ENCODE assay signal across 11 cellular contexts in the genomic region with DNA sequence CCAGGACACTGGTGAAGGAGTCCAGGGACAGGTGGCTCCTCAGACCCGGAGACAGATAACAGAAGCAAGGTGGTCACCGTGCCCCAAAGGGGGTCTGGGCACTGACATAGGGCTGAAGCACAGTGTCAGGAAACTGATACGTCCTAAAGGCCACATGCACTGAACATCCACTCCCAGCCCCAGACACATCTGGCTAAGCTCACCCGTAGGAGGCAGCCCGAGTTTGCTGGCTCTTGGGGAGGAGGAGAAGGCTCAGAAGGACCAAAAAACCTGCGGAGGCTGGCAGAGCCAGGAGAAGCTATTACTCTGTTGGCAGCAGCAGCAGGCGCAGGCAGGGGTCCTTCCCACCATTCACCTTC. TPM values are rescaled to one million over a fixed set of nuclear protein-coding genes. Genes with fewer than 3 reads are reported as not detected.
DNase-seq lines count a peak whose midpoint lies in the region; ATAC-seq and TF ChIP-seq lines count a peak whose summit lies in the region.
"Had no signal": no experiment of that assay in that cellular context is flagged by ENCODE, and none has a peak within 500 bp of the region (broad histone marks: within the 10 kb centered on the region; RNA-seq: fewer than 3 reads in every experiment).

No MANE protein-coding gene starts in this region.

- no peak for ATAC-seq in WTC11
- ATAC-seq in stimulated activated naive CD8-positive, alpha-beta T cell treated with anti-CD3 and anti-CD28 coated beads, Interleukin-15, amount 100 ng/mL, for 72 hours: no peak
- ATAC-seq: mucosa of descending colon had no signal

- H3K27ac ChIP-seq in iPS-20b (ENCODE audit: low read length): no peak overlapping the region
- H3K27ac ChIP-seq: ascending aorta, thyroid gland had no signal

- H3K4me3 Mint-ChIP-seq in activated naive CD4-positive, alpha-beta T cell treated with anti-CD3 and anti-CD28 coated beads, Interleukin-2, amount 50 U/mL, for 24 hours: peak overlapping the region; percentile 74
- H3K4me3 Mint-ChIP-seq in WTC11: peak overlapping the region; percentile 73
- peak overlapping the region; percentile 71 to 76 for H3K4me3 Mint-ChIP-seq in stimulated activated naive CD8-positive, alpha-beta T cell treated with anti-CD3 and anti-CD28 coated beads, Interleukin-15, amount 100 ng/mL, for 72 hours

- H3K4me1 ChIP-seq in iPS-20b (ENCODE audit: insufficient read depth, low read length): peaks cover under 1% of the 10 kb centered on the region; the same call in 1 of the 2 replicates

- peaks cover 4% of the 10 kb centered on the region for H3K27me3 Mint-ChIP-seq in activated naive CD4-positive, alpha-beta T cell treated with anti-CD3 and anti-CD28 coated beads, Interleukin-2, amount 50 U/mL, for 24 hours
- H3K27me3 Mint-ChIP-seq in WTC11 (ENCODE audit: low read depth): peaks cover 37% of the 10 kb centered on the region
- H3K27me3 Mint-ChIP-seq in stimulated activated naive CD8-positive, alpha-beta T cell treated with anti-CD3 and anti-CD28 coated beads, Interleukin-15, amount 100 ng/mL, for 72 hours: peaks cover 61% of the 10 kb centered on the region

- peak overlapping the region; percentile 83 for H3K4me3 ChIP-seq in iPS-20b (ENCODE audit: low read length)
- H3K4me3 ChIP-seq: mucosa of descending colon had no signal

- H3K27ac Mint-ChIP-seq in activated naive CD4-positive, alpha-beta T cell treated with anti-CD3 and anti-CD28 coated beads, Interleukin-2, amount 50 U/mL, for 24 hours: no peak overlapping the region
- no peak overlapping the region for H3K27ac Mint-ChIP-seq in WTC11
- no peak overlapping the region for H3K27ac Mint-ChIP-seq in stimulated activated naive CD8-positive, alpha-beta T cell treated with anti-CD3 and anti-CD28 coated beads, Interleukin-15, amount 100 ng/mL, for 72 hours

- peaks cover 10% of the 10 kb centered on the region for H3K4me1 Mint-ChIP-seq in activated naive CD4-positive, alpha-beta T cell treated with anti-CD3 and anti-CD28 coated beads, Interleukin-2, amount 50 U/mL, for 24 hours
- H3K4me1 Mint-ChIP-seq in WTC11: peaks cover 30% of the 10 kb centered on the region
- peaks cover 5% of the 10 kb centered on the region for H3K4me1 Mint-ChIP-seq in stimulated activated naive CD8-positive, alpha-beta T cell treated with anti-CD3 and anti-CD28 coated beads, Interleukin-15, amount 100 ng/mL, for 72 hours

- no peak for DNase-seq in activated naive CD4-positive, alpha-beta T cell treated with anti-CD3 and anti-CD28 coated beads, Interleukin-2, amount 50 U/mL, for 16 hours
- no peak for DNase-seq in WTC11 (ENCODE audit: low spot score)
- DNase-seq in stimulated activated naive CD8-positive, alpha-beta T cell treated with anti-CD3 and anti-CD28 coated beads, Interleukin-15, amount 100 ng/mL, for 72 hours: no peak
- no peak for DNase-seq in middle frontal gyrus (ENCODE audit: extremely low spot score, low spot score)
- DNase-seq in HT-29 (ENCODE audit: low spot score): no peak
- no peak for DNase-seq in NCI-H2196 treated with DMSO at 0.1 percent for 48 hours (lab: John Stamatoyannopoulos, UW; ENCODE audit: unreplicated experiment)
- DNase-seq: mucosa of descending colon had no signal

- CTCF ChIA-PET in WTC11 (lab: Charles Lee): interaction anchor here (0.7 to 2.2 kb wide), 6 partner anchors 8 to 64 kb away, joined by 3 to 10 read pairs (median 6); no protein-coding TSS in a partner anchor

- peaks cover 53% of the 10 kb centered on the region for H3K27me3 ChIP-seq in iPS-20b (ENCODE audit: insufficient read depth, low read length)
- H3K27me3 ChIP-seq: ascending aorta, thyroid gland had no signal

- TF ChIP-seq CTCF in WTC11 (IDR thresholded peaks at IDR 0.05): no peak

- no peaks in the 10 kb centered on the region for H3K9me3 Mint-ChIP-seq in activated naive CD4-positive, alpha-beta T cell treated with anti-CD3 and anti-CD28 coated beads, Interleukin-2, amount 50 U/mL, for 24 hours
- no peaks in the 10 kb centered on the region for H3K9me3 Mint-ChIP-seq in WTC11
- no peaks in the 10 kb centered on the region for H3K9me3 Mint-ChIP-seq in stimulated activated naive CD8-positive, alpha-beta T cell treated with anti-CD3 and anti-CD28 coated beads, Interleukin-15, amount 100 ng/mL, for 72 hours

- H3K36me3 Mint-ChIP-seq in activated naive CD4-positive, alpha-beta T cell treated with anti-CD3 and anti-CD28 coated beads, Interleukin-2, amount 50 U/mL, for 24 hours: no peaks in the 10 kb centered on the region
- H3K36me3 Mint-ChIP-seq in WTC11: no peaks in the 10 kb centered on the region

- no peaks in the 10 kb centered on the region for H3K36me3 ChIP-seq in iPS-20b (ENCODE audit: insufficient read depth, low read depth, low read length)
- H3K36me3 ChIP-seq: ascending aorta, thyroid gland had no signal

- no peaks in the 10 kb centered on the region for H3K9me3 ChIP-seq in iPS-20b (ENCODE audit: insufficient read depth, low read depth, low read length)
- H3K9me3 ChIP-seq: ascending aorta, mucosa of descending colon, thyroid gland had no signal

- POLR2A ChIA-PET in WTC11 (lab: Charles Lee): interaction anchor here (0.8 kb wide), 1 partner anchor 9 kb away, joined by 3 read pairs; no protein-coding TSS in a partner anchor

- H3K9ac ChIP-seq in iPS-20b (ENCODE audit: low read depth, low read length): peak overlapping the region; percentile 41; the same call in 1 of the 2 replicates

TF ChIP-seq in WTC11, 78 proteins besides CTCF, POLR2A, EP300 and RAD21:
- 0 out of 2 replicates have a peak, but pooled peaks have one; percentile 26 for TF ChIP-seq FOXP1 (CRISPR knock-in tag; IDR thresholded peaks at IDR 0.05; ENCODE audit: borderline replicate concordance)
- TF ChIP-seq, protein P1, sequence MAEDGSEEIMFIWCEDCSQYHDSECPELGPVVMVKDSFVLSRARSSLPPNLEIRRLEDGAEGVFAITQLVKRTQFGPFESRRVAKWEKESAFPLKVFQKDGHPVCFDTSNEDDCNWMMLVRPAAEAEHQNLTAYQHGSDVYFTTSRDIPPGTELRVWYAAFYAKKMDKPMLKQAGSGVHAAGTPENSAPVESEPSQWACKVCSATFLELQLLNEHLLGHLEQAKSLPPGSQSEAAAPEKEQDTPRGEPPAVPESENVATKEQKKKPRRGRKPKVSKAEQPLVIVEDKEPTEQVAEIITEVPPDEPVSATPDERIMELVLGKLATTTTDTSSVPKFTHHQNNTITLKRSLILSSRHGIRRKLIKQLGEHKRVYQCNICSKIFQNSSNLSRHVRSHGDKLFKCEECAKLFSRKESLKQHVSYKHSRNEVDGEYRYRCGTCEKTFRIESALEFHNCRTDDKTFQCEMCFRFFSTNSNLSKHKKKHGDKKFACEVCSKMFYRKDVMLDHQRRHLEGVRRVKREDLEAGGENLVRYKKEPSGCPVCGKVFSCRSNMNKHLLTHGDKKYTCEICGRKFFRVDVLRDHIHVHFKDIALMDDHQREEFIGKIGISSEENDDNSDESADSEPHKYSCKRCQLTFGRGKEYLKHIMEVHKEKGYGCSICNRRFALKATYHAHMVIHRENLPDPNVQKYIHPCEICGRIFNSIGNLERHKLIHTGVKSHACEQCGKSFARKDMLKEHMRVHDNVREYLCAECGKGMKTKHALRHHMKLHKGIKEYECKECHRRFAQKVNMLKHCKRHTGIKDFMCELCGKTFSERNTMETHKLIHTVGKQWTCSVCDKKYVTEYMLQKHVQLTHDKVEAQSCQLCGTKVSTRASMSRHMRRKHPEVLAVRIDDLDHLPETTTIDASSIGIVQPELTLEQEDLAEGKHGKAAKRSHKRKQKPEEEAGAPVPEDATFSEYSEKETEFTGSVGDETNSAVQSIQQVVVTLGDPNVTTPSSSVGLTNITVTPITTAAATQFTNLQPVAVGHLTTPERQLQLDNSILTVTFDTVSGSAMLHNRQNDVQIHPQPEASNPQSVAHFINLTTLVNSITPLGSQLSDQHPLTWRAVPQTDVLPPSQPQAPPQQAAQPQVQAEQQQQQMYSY (CRISPR knock-in tag; IDR thresholded peaks at IDR 0.05): no peak

RNA-seq across cellular contexts. Expression of a gene that starts 1.2 kb away (rescaled TPM):
- total RNA-seq in WTC11 (2021): 22.0 to 23.4 TPM (median 22.3 TPM) in 3 replicates
- total RNA-seq in HT-29 (2014; rRNA removed; shearing (Covaris generic)): 0.33 and 0.42 TPM in 2 replicates

Comparison
In these comparisons a context has a peak if more than half of its experiments do, and no peak if none do; other contexts are left out.
1. RNA of a gene that starts 1.2 kb away (total RNA-seq): 22.0 to 23.4 TPM in WTC11; 0.33 to 0.42 TPM in HT-29; every median in the first group is over 10 times any median in the second.
2. Peak in every context shown above with its lines, with median percentiles within 50 percentile points of each other: H3K4me3 Mint-ChIP-seq.